In genomic region chr4:473575-474457, GRCh38 we compare ENCODE assay signal across 8 cellular contexts. TPM values are rescaled to one million over a fixed set of nuclear protein-coding genes. Genes with fewer than 3 reads are reported as not detected.
DNase-seq lines count a peak whose midpoint lies in the region; ATAC-seq and TF ChIP-seq lines count a peak whose summit lies in the region.

No MANE protein-coding gene starts in this region.

- H3K27me3 Mint-ChIP-seq in naive thymus-derived CD4-positive, alpha-beta T cell, result no peaks in the 10 kb centered on the region
- H3K27me3 Mint-ChIP-seq in stimulated activated memory B cell treated with anti-CD40 and anti-IgM and Interleukin-4, amounts not matched to agents 10 μg/mL and 1 μg/mL and 100 μg/mL, for 72 hours, result no peaks in the 10 kb centered on the region

- peak overlapping the region; percentile 98 to 100 (median 100) for H3K27ac Mint-ChIP-seq in naive thymus-derived CD4-positive, alpha-beta T cell
- H3K27ac Mint-ChIP-seq in stimulated activated memory B cell treated with anti-CD40 and anti-IgM and Interleukin-4, amounts not matched to agents 10 μg/mL and 1 μg/mL and 100 μg/mL, for 72 hours, result peak overlapping the region; percentile 100

- H3K27ac ChIP-seq in Peyer's patch, result peak overlapping the region; percentile 83 to 94 (median 89)
- peak overlapping the region; percentile 92 for H3K27ac ChIP-seq in naive thymus-derived CD4-positive, alpha-beta T cell (ENCODE audit: low read depth, low read length)

- peaks cover 0 to 33% (median 2%) of the 10 kb centered on the region in 3 donors for H3K36me3 ChIP-seq in Peyer's patch
- H3K36me3 ChIP-seq in naive thymus-derived CD4-positive, alpha-beta T cell (ENCODE audit: control insufficient read depth in 2 of 3, insufficient read depth in 3 of 3, low read length in 3 of 3), result peaks cover 7 to 43% (median 8%) of the 10 kb centered on the region in 3 experiments

- ATAC-seq in GM21619 (IDR thresholded peaks at IDR 0.05; ENCODE audit: unreplicated experiment), result peak; percentile 100
- peak; percentile 99 for ATAC-seq in naive thymus-derived CD4-positive, alpha-beta T cell
- ATAC-seq in stimulated activated memory B cell treated with anti-CD40 and anti-IgM and Interleukin-4, amounts not matched to agents 10 μg/mL and 1 μg/mL and 100 μg/mL, for 72 hours, result peak; percentile 100

- POLR2A ChIA-PET in naive thymus-derived CD4-positive, alpha-beta T cell (lab: Charles Lee), result interaction anchor here (0.9 to 2.8 kb wide), 23 partner anchors 10 to 859 kb away, joined by 3 to 24 read pairs (median 4); partner anchors contain the start of genes ZNF141, ZNF595 and ZNF718

- H3K9me3 ChIP-seq in Peyer's patch, result peaks cover 0 to 33% (median 2%) of the 10 kb centered on the region in 4 donors
- peaks cover 0 to 52% (median 12%) of the 10 kb centered on the region in 3 experiments for H3K9me3 ChIP-seq in naive thymus-derived CD4-positive, alpha-beta T cell (ENCODE audit: control insufficient read depth in 2 of 3, low read length in 3 of 3)

- H3K4me1 Mint-ChIP-seq in naive thymus-derived CD4-positive, alpha-beta T cell, result peaks cover 17 to 47% (median 37%) of the 10 kb centered on the region in 7 donors
- H3K4me1 Mint-ChIP-seq in stimulated activated memory B cell treated with anti-CD40 and anti-IgM and Interleukin-4, amounts not matched to agents 10 μg/mL and 1 μg/mL and 100 μg/mL, for 72 hours, result peaks cover 34% of the 10 kb centered on the region

- peak; percentile 69 to 78 for TF ChIP-seq POLR2A in Peyer's patch (IDR thresholded peaks at IDR 0.05)

- peaks cover 0 to 4% (median 0%) of the 10 kb centered on the region in 4 donors for H3K4me1 ChIP-seq in Peyer's patch
- peaks cover 5 to 7% of the 10 kb centered on the region in 2 donors for H3K4me1 ChIP-seq in naive thymus-derived CD4-positive, alpha-beta T cell (ENCODE audit: control insufficient read depth in 2 of 2, insufficient read depth in 2 of 2, low read length in 2 of 2)

- H3K9me3 Mint-ChIP-seq in naive thymus-derived CD4-positive, alpha-beta T cell, result peaks cover 3 to 94% (median 59%) of the 10 kb centered on the region in 11 donors
- H3K9me3 Mint-ChIP-seq in stimulated activated memory B cell treated with anti-CD40 and anti-IgM and Interleukin-4, amounts not matched to agents 10 μg/mL and 1 μg/mL and 100 μg/mL, for 72 hours, result peaks cover 23% of the 10 kb centered on the region

- H3K4me3 Mint-ChIP-seq in naive thymus-derived CD4-positive, alpha-beta T cell, result peak overlapping the region; percentile 93 to 99 (median 98)
- H3K4me3 Mint-ChIP-seq in stimulated activated memory B cell treated with anti-CD40 and anti-IgM and Interleukin-4, amounts not matched to agents 10 μg/mL and 1 μg/mL and 100 μg/mL, for 72 hours, result peak overlapping the region; percentile 87

- no peaks in the 10 kb centered on the region for H3K27me3 ChIP-seq in Peyer's patch
- no peaks in the 10 kb centered on the region for H3K27me3 ChIP-seq in naive thymus-derived CD4-positive, alpha-beta T cell (ENCODE audit: control insufficient read depth in 2 of 2, insufficient read depth in 2 of 2, low read length in 2 of 2)

- H3K4me3 ChIP-seq in Peyer's patch, result peak overlapping the region; percentile 61 to 100 (median 76)
- H3K4me3 ChIP-seq in fibroblast of mammary gland (ENCODE audit: control insufficient read depth, low read depth, low read length), result peak overlapping the region; percentile 91
- peak overlapping the region; percentile 93 for H3K4me3 ChIP-seq in naive thymus-derived CD4-positive, alpha-beta T cell (ENCODE audit: low read length)

- TF ChIP-seq CTCF in Peyer's patch (IDR thresholded peaks at IDR 0.05), result no peak
- no peak for TF ChIP-seq CTCF in fibroblast of mammary gland (conservative IDR thresholded peaks at IDR 0.05; ENCODE audit: control insufficient read depth, insufficient read depth, low read depth, low read length)

- peak; percentile 82 for DNase-seq in DMS153 treated with DMSO at 0.1 percent for 48 hours (lab: John Stamatoyannopoulos, UW; ENCODE audit: unreplicated experiment)
- DNase-seq in Peyer's patch, result peak; percentile 94 to 98 (median 95)
- DNase-seq in activated T-helper 1 cell treated with anti-CD3 and anti-CD28 coated beads, Interleukin-2, amount 50 U/mL, for 16 hours (ENCODE audit: low read depth in 1 of 2, low spot score in 1 of 2), result peak; percentile 82 to 84
- peak; percentile 99 for DNase-seq in fibroblast of mammary gland (ENCODE audit: low read depth)
- peak; percentile 78 to 98 (median 96) for DNase-seq in naive thymus-derived CD4-positive, alpha-beta T cell

- no peak for TF ChIP-seq RAD21 in Ishikawa (IDR thresholded peaks at IDR 0.05; ENCODE audit: low read depth)

- intact Hi-C loops in naive thymus-derived CD4-positive, alpha-beta T cell (cut with micrococcal nuclease), result loop anchor here (1.0 to 5.0 kb wide), 5 partner anchors 25 to 458 kb away; partner anchors contain the start of genes ATP5ME (in 2 of the 2), MYL5 (in 2 of the 2), PIGG (in 2 of the 2) and ZNF141 (in 2 of the 2)

- no peak for TF ChIP-seq EP300 in Ishikawa (IDR thresholded peaks at IDR 0.05; ENCODE audit: borderline replicate concordance)

- H3K36me3 Mint-ChIP-seq in naive thymus-derived CD4-positive, alpha-beta T cell, result peaks cover 36 to 73% (median 60%) of the 10 kb centered on the region in 5 donors
- peaks cover 60% of the 10 kb centered on the region for H3K36me3 Mint-ChIP-seq in stimulated activated memory B cell treated with anti-CD40 and anti-IgM and Interleukin-4, amounts not matched to agents 10 μg/mL and 1 μg/mL and 100 μg/mL, for 72 hours

- CTCF ChIA-PET in naive thymus-derived CD4-positive, alpha-beta T cell (lab: Charles Lee), result interaction anchor here (0.6 to 1.5 kb wide), 4 partner anchors 9 to 349 kb away, joined by 4 to 7 read pairs (median 6); partner anchors contain the start of gene ZNF718

TF ChIP-seq in Ishikawa, 13 proteins besides CTCF, POLR2A, EP300 and RAD21:
- TF ChIP-seq TEAD4 (IDR thresholded peaks at IDR 0.05) (no peak), YY1 (IDR thresholded peaks at IDR 0.05; ENCODE audit: low read depth) (peak; percentile 85), NFIC (IDR thresholded peaks at IDR 0.05) (no peak), MAX (IDR thresholded peaks at IDR 0.05) (peak; percentile 35), TAF1 (IDR thresholded peaks at IDR 0.05; ENCODE audit: low read depth) (peak; percentile 92)

RNA-seq across cellular contexts. Expression of gene ZNF721, which starts 25.1 kb away (rescaled TPM):
- total RNA-seq in Peyer's patch, result 10 to 100 TPM; 35.4 to 86.6 (median 40.5) TPM
- 10 to 100 TPM; 34.0 to 81.5 (median 42.1) TPM for total RNA-seq in naive thymus-derived CD4-positive, alpha-beta T cell
- 10 to 100 TPM; 48.9 to 50.2 TPM for polyA plus RNA-seq in naive thymus-derived CD4-positive, alpha-beta T cell

RNA-seq across cellular contexts. Expression of gene PIGG, which starts 25.2 kb away (rescaled TPM):
- 100 to 1,000 TPM in 3 of 4 donors, 10 to 100 TPM in 1; 63.7 to 123 (median 108) TPM for total RNA-seq in Peyer's patch
- total RNA-seq in naive thymus-derived CD4-positive, alpha-beta T cell, result 100 to 1,000 TPM in 2 of 5 experiments, 10 to 100 TPM in 3; 74.1 to 122 (median 97.6) TPM
- polyA plus RNA-seq in naive thymus-derived CD4-positive, alpha-beta T cell, result 10 to 100 TPM; 20.8 to 29.4 TPM

Comparison
In these comparisons a context has a peak if more than half of its experiments do, and no peak if none do; other contexts are left out.
1. Peak in every context shown above with its lines: DNase-seq, ATAC-seq, H3K4me3 ChIP-seq and H3K27ac ChIP-seq.